In genomic region chr7:2459674-2460073, GRCh38 we compare ENCODE assay signal across 1 cellular context.
TF ChIP-seq lines count a peak whose summit lies in the region.

No MANE protein-coding gene starts in this region.

TF ChIP-seq in WTC11, 78 proteins besides CTCF, POLR2A, EP300 and RAD21 (continued from another document):
- no peak for TF ChIP-seq ATF6 (CRISPR knock-in tag; IDR thresholded peaks at IDR 0.05)
